Comparison of ENCODE assay signal across 8 cellular contexts in genomic region chr7:36152756-36153570, GRCh38. TPM values are rescaled to one million over a fixed set of nuclear protein-coding genes. Genes with fewer than 3 reads are reported as not detected.
DNase-seq lines count a peak whose midpoint lies in the region; ATAC-seq, FAIRE-seq and TF ChIP-seq lines count a peak whose summit lies in the region.

TSS of gene EEPD1 (plus strand) at chr7:36153254. CDS start at chr7:36154325, 1,071 bp downstream.

- intact Hi-C loops in kidney (cut with DNase I): no loop called here

- H3K9me3 ChIP-seq in kidney (ENCODE audit: control insufficient read depth in 1 of 2, low read length in 2 of 2): peaks cover 0 to 7% of the 10 kb centered on the region in 2 donors

- peaks cover 4% of the 10 kb centered on the region for H3K9me3 Mint-ChIP-seq in chondrocyte (ENCODE audit: low read depth)

- no peaks in the 10 kb centered on the region for H3K36me3 ChIP-seq in kidney (ENCODE audit: control insufficient read depth in 1 of 2, insufficient read depth in 2 of 2, low read length in 2 of 2)

- peak within 1 kb of the TSS; percentile 72 to 76 for H3K4me3 ChIP-seq in kidney (ENCODE audit: low read length in 2 of 2)

- peak; percentile 21 for TF ChIP-seq POLR2A in GM19193 (IDR thresholded peaks at IDR 0.05; ENCODE audit: extremely low read depth, insufficient read depth, insufficient read length)

- peak; percentile 98 for DNase-seq in AG20443 (ENCODE audit: low spot score)
- peak; percentile 99 for DNase-seq in NCI-H460 (ENCODE audit: extremely low read depth, low read depth)
- peak; percentile 100 for DNase-seq in activated CD4-positive, alpha-beta T cell treated with anti-CD3 and anti-CD28 coated beads for 1 hour
- peak; percentile 100 for DNase-seq in chondrocyte (ENCODE audit: low spot score)
- peak; percentile 100 for DNase-seq in kidney
- peak; percentile 99 to 100 for DNase-seq in stimulated activated CD4-positive, alpha-beta T cell treated with anti-CD3 and anti-CD28 coated beads, Interleukin-15, amount 100 ng/mL, for 1 hour (ENCODE audit: low read depth in 1 of 2, low spot score in 1 of 2)

- peak within 1 kb of the TSS; percentile 72 to 84 for H3K9ac ChIP-seq in kidney (ENCODE audit: low read length in 2 of 2)

- H3K27ac ChIP-seq in kidney (ENCODE audit: low read depth in 2 of 2, low read length in 2 of 2): peak within 1 kb of the TSS; percentile 78 to 79

- peak; percentile 99 for FAIRE-seq in kidney (lab: Jason Lieb, UNC)

- H3K36me3 Mint-ChIP-seq in chondrocyte (ENCODE audit: low read depth): no peaks in the 10 kb centered on the region

- TF ChIP-seq CTCF in chondrocyte (IDR thresholded peaks at IDR 0.05) (no peak), kidney (IDR thresholded peaks at IDR 0.05; ENCODE audit: borderline replicate concordance, extremely low read depth, insufficient read depth) (no peak)

- peaks cover 28% of the 10 kb centered on the region for H3K4me1 Mint-ChIP-seq in chondrocyte (ENCODE audit: low read depth)

- peaks cover 18 to 30% of the 10 kb centered on the region in 2 donors for H3K4me1 ChIP-seq in kidney (ENCODE audit: control insufficient read depth in 1 of 2, insufficient read depth in 1 of 2, low read depth in 1 of 2, low read length in 2 of 2)

- peak; percentile 95 for ATAC-seq in HG03432 (IDR thresholded peaks at IDR 0.05; ENCODE audit: unreplicated experiment)

- H3K4me3 Mint-ChIP-seq in chondrocyte (ENCODE audit: unreplicated experiment): peak within 1 kb of the TSS; percentile 74

- peak within 1 kb of the TSS; percentile 77 for H3K27ac Mint-ChIP-seq in chondrocyte (ENCODE audit: unreplicated experiment)

- no peaks in the 10 kb centered on the region for H3K27me3 Mint-ChIP-seq in chondrocyte (ENCODE audit: low read depth)

RNA-seq across cellular contexts. Expression of gene EEPD1, which starts in this region (rescaled TPM):
- total RNA-seq in NCI-H460 (2014; rRNA removed; shearing (Covaris generic)): 0.40 and 0.67 TPM in 2 replicates
- 3.5 and 11.8 TPM in 2 replicates for polyA plus RNA-seq in NCI-H460 (2014; cell fraction: nucleus; rRNA removed)
- total RNA-seq in chondrocyte (3.0 to 5.8 TPM (median 4.8 TPM) in 3 replicates), kidney (6.3 TPM)
- polyA plus RNA-seq in kidney (ENCODE audit: insufficient read depth, low read depth, low replicate concordance): 6.4 TPM

Comparison
In these comparisons a context has a peak if more than half of its experiments do, and no peak if none do; other contexts are left out.
1. Peak in every context shown above with its lines: DNase-seq, ATAC-seq, H3K4me3 ChIP-seq and H3K27ac ChIP-seq.